21 cellular contexts compared by ENCODE assay signal in the genomic region with DNA sequence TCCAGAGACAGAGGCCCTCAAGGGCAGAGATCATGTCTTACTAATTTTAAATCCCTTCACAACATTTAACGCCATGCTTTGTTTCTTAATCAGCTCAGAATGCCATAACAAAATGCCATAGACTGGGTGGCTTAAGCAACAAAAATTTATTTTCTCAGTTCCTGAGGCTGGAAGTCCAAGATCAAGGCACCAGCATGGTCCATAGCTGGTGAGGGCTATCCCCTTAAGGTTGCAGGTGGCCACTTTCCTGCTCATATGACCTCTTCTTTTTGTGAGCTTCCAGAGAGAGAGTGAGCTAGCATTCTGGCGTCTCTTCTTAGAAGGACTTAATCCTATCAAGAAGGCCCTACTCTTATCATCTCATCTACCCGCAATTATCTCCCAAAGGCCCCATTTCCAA.
"Had no signal": no experiment of that assay in that cellular context is flagged by ENCODE, and none has a peak within 500 bp of the region (broad histone marks: within the 10 kb centered on the region; RNA-seq: fewer than 3 reads in every experiment).

No MANE protein-coding gene starts in this region.

- H3K4me3 ChIP-seq: MG63, SJSA1, SK-N-MC had no signal

- H3K27ac ChIP-seq: SJSA1, SK-N-MC had no signal

- H3K9me3 ChIP-seq: MG63, SJSA1 had no signal

- FAIRE-seq: HepG2, RCC 7860 had no signal

- H3K36me3 ChIP-seq: MG63, SJSA1 had no signal

- H3K27me3 ChIP-seq: MG63, SJSA1 had no signal

- H3K4me1 ChIP-seq: SJSA1 had no signal

- DNase-seq: IMR-90, Karpas-422, KG1, MG63, NCI-H1092, NCI-H1105 treated with DMSO at 0.1 percent for 48 hours, NCI-H1417 treated with DMSO at 0.1 percent for 48 hours, NCI-H187 treated with DMSO at 0.1 percent for 48 hours, NCI-H2029 treated with DMSO at 0.1 percent for 48 hours, NCI-H2171 treated with DMSO at 0.1 percent for 48 hours, NCI-H345, NCI-H446 treated with DMSO at 0.1 percent for 48 hours, NCI-H510A treated with DMSO at 0.1 percent for 48 hours, NCI-H526, Right ventricle myocardium superior, RPMI8226, SIG-M5 had no signal
